31 cellular contexts compared by ENCODE assay signal in genomic region chr7:95955748-95956147, GRCh38.
"Had no signal": no experiment of that assay in that cellular context is flagged by ENCODE, and none has a peak within 500 bp of the region (broad histone marks: within the 10 kb centered on the region; RNA-seq: fewer than 3 reads in every experiment).

No MANE protein-coding gene starts in this region.

- H3K4me3 ChIP-seq: ascending aorta, cardiac muscle cell had no signal

- H3K27ac ChIP-seq: ascending aorta, cardiac muscle cell, WERI-Rb-1 had no signal

- ATAC-seq: activated CD4-positive, alpha-beta T cell treated with anti-CD3 and anti-CD28 coated beads for 36 hours; activated CD4-positive, CD25-positive, alpha-beta regulatory T cell treated with anti-CD3 and anti-CD28 coated beads, Interleukin-2, amount 50 U/mL, for 24 hours; activated CD8-positive, alpha-beta memory T cell treated with anti-CD3 and anti-CD28 coated beads, Interleukin-2, amount 10 ng/mL, durations not matched to agents 7 days and 5 days; activated CD8-positive, alpha-beta T cell treated with anti-CD3 and anti-CD28 coated beads, Interleukin-2, amount 10 ng/mL, durations not matched to agents 7 days and 5 days; activated naive CD8-positive, alpha-beta T cell treated with anti-CD3 and anti-CD28 coated beads, Interleukin-2, amount 50 U/mL, for 24 hours; WTC11 had no signal

- DNase-seq: activated CD4-positive, alpha-beta memory T cell treated with anti-CD3 and anti-CD28 coated beads, Interleukin-2, amount 10 ng/mL, durations not matched to agents 7 days and 5 days; activated CD4-positive, alpha-beta T cell treated with anti-CD3 and anti-CD28 coated beads for 1 hour; activated CD4-positive, alpha-beta T cell treated with anti-CD3 and anti-CD28 coated beads for 36 hours; activated CD4-positive, alpha-beta T cell treated with anti-CD3 and anti-CD28 coated beads for 48 hours; activated CD4-positive, alpha-beta T cell treated with anti-CD3 and anti-CD28 coated beads, Interleukin-2, amount 10 ng/mL, durations not matched to agents 7 days and 5 days; activated CD4-positive, alpha-beta T cell treated with anti-CD3 and anti-CD28 coated beads, Interleukin-2, amount 50 U/mL, for 48 hours; activated CD4-positive, CD25-positive, alpha-beta regulatory T cell; activated CD8-positive, alpha-beta memory T cell treated with anti-CD3 and anti-CD28 coated beads for 24 hours; activated CD8-positive, alpha-beta memory T cell treated with anti-CD3 and anti-CD28 coated beads, Interleukin-2, amount 10 ng/mL, durations not matched to agents 7 days and 5 days; activated CD8-positive, alpha-beta memory T cell treated with anti-CD3 and anti-CD28 coated beads, Interleukin-2, amount 50 U/mL, for 48 hours; activated CD8-positive, alpha-beta T cell treated with anti-CD3 and anti-CD28 coated beads, Interleukin-2, amount 10 ng/mL, durations not matched to agents 7 days and 5 days; activated effector memory CD4-positive, alpha-beta T cell treated with Interleukin-2 at 50 U/mL for 16 hours; activated gamma-delta T cell; activated naive CD4-positive, alpha-beta T cell treated with anti-CD3 and anti-CD28 coated beads, Interleukin-2, amount 10 ng/mL, durations not matched to agents 7 days and 5 days; activated naive CD4-positive, alpha-beta T cell treated with Interleukin-2 at 50 U/mL for 16 hours; activated naive CD8-positive, alpha-beta T cell treated with anti-CD3 and anti-CD28 coated beads, Interleukin-2, amount 10 ng/mL, durations not matched to agents 7 days and 5 days; activated naive CD8-positive, alpha-beta T cell treated with anti-CD3 and anti-CD28 coated beads, Interleukin-2, amount 50 U/mL, for 24 hours; activated T-cell treated with anti-CD3 and anti-CD28 coated beads, Interleukin-2, amount 50 U/mL, for 24 hours; activated T-cell treated with anti-CD3 and anti-CD28 coated beads, Interleukin-2, amount 50 U/mL, for 48 hours; amygdala; anterior cingulate cortex; caudate nucleus; cerebellar nuclear complex; T-helper 1 cell; T-helper 2 cell; T-helper 9 cell; WERI-Rb-1 had no signal

- H3K36me3 ChIP-seq: ascending aorta, cardiac muscle cell, WERI-Rb-1 had no signal

- H3K4me1 ChIP-seq: ascending aorta had no signal

- H3K27me3 ChIP-seq: ascending aorta, cardiac muscle cell had no signal

- H3K9me3 ChIP-seq: ascending aorta had no signal
